ENCODE assay signal across 34 cellular contexts in the genomic region with DNA sequence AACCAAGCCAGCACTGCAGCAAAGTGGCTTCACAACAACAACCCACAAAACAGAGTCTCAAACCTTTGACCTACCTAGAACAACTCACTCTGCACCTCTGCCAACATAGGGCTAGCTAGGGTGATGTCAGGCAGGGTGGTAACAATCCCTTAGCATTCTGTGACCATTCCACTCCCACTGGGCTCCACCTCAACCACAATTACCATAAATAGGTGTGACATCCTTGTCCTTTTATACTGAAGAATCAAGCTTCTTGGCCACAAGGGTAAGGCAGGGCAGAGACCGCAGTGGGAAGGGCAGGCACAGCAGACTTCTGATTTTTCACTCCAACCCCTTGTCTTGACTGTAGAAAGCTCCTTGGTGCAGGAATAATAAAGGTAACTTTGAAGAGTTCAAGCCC.
"Had no signal": no experiment of that assay in that cellular context is flagged by ENCODE, and none has a peak within 500 bp of the region (broad histone marks: within the 10 kb centered on the region; RNA-seq: fewer than 3 reads in every experiment).

No MANE protein-coding gene starts in this region.

- FAIRE-seq: bronchial epithelial cell, endometrium, endothelial cell of umbilical vein, frontal cortex had no signal

- H3K36me3 ChIP-seq: ascending aorta, brain microvascular endothelial cell, WERI-Rb-1 had no signal

- H3K27ac ChIP-seq: ascending aorta, brain microvascular endothelial cell, epithelial cell of prostate, WERI-Rb-1 had no signal

- H3K27me3 Mint-ChIP-seq: activated B cell treated with CpG ODN at 0.5 μM for 24 hours; activated CD8-positive, alpha-beta T cell treated with anti-CD3 and anti-CD28 coated beads for 36 hours; activated naive CD4-positive, alpha-beta T cell treated with anti-CD3 and anti-CD28 coated beads, Interleukin-2, amount 10 ng/mL, durations not matched to agents 7 days and 5 days; activated naive CD8-positive, alpha-beta T cell treated with anti-CD3 and anti-CD28 coated beads, Interleukin-2, amount 10 ng/mL, durations not matched to agents 7 days and 5 days; central memory CD8-positive, alpha-beta T cell; effector memory CD8-positive, alpha-beta T cell; T-helper 17 cell had no signal

- H3K4me1 ChIP-seq: ascending aorta had no signal

- H3K9me3 ChIP-seq: ascending aorta had no signal

- H3K36me3 Mint-ChIP-seq: activated naive CD4-positive, alpha-beta T cell treated with anti-CD3 and anti-CD28 coated beads, Interleukin-2, amount 10 ng/mL, durations not matched to agents 7 days and 5 days; activated naive CD4-positive, alpha-beta T cell treated with anti-CD3 and anti-CD28 coated beads, Interleukin-2, amount 50 U/mL, for 72 hours; activated naive CD8-positive, alpha-beta T cell treated with anti-CD3 and anti-CD28 coated beads, Interleukin-2, amount 10 ng/mL, durations not matched to agents 7 days and 5 days had no signal

- ATAC-seq: activated CD4-positive, CD25-positive, alpha-beta regulatory T cell treated with anti-CD3 and anti-CD28 coated beads, Interleukin-2, amount 50 U/mL, for 24 hours; activated CD8-positive, alpha-beta T cell treated with anti-CD3 and anti-CD28 coated beads for 36 hours; activated naive CD4-positive, alpha-beta T cell treated with anti-CD3 and anti-CD28 coated beads, Interleukin-2, amount 50 U/mL, for 72 hours; effector memory CD8-positive, alpha-beta T cell; T-helper 17 cell had no signal

- H3K27me3 ChIP-seq: ascending aorta, brain microvascular endothelial cell had no signal

- H3K4me3 Mint-ChIP-seq: activated B cell treated with CpG ODN at 0.5 μM for 24 hours; activated CD8-positive, alpha-beta T cell treated with anti-CD3 and anti-CD28 coated beads for 36 hours; activated naive CD4-positive, alpha-beta T cell treated with anti-CD3 and anti-CD28 coated beads, Interleukin-2, amount 10 ng/mL, durations not matched to agents 7 days and 5 days; activated naive CD8-positive, alpha-beta T cell treated with anti-CD3 and anti-CD28 coated beads, Interleukin-2, amount 10 ng/mL, durations not matched to agents 7 days and 5 days; activated T-helper 1 cell treated with anti-CD3 and anti-CD28 coated beads, Interleukin-12 subunit alpha, Interleukin-12 subunit beta, Interleukin-2, Interleukin-4 antibody, amounts not matched to agents 30 ng/mL and 10 ng/mL and 1 ng/mL, durations not matched to agents 14 hours and 24 hours and 36 hours; central memory CD8-positive, alpha-beta T cell; effector memory CD8-positive, alpha-beta T cell; T-helper 17 cell; T-helper 2 cell treated with Interferon-gamma antibody and Interleukin-4, amounts not matched to agents 5 μg/mL and 100 μg/mL, for 36 hours had no signal

- H3K9me3 Mint-ChIP-seq: activated B cell treated with CpG ODN at 0.5 μM for 24 hours; activated CD8-positive, alpha-beta T cell treated with anti-CD3 and anti-CD28 coated beads for 36 hours; activated naive CD4-positive, alpha-beta T cell treated with anti-CD3 and anti-CD28 coated beads, Interleukin-2, amount 10 ng/mL, durations not matched to agents 7 days and 5 days; activated naive CD8-positive, alpha-beta T cell treated with anti-CD3 and anti-CD28 coated beads, Interleukin-2, amount 10 ng/mL, durations not matched to agents 7 days and 5 days; activated T-helper 1 cell treated with anti-CD3 and anti-CD28 coated beads, Interleukin-12 subunit alpha, Interleukin-12 subunit beta, Interleukin-2, Interleukin-4 antibody, amounts not matched to agents 30 ng/mL and 10 ng/mL and 1 ng/mL, durations not matched to agents 14 hours and 24 hours and 36 hours; T-helper 2 cell treated with Interferon-gamma antibody and Interleukin-4, amounts not matched to agents 5 μg/mL and 100 μg/mL, for 36 hours had no signal

- H3K4me3 ChIP-seq: ascending aorta had no signal

- DNase-seq: activated B cell treated with CpG ODN at 0.5 μM for 24 hours; activated CD4-positive, alpha-beta T cell treated with anti-CD3 and anti-CD28 coated beads for 48 hours; activated CD4-positive, alpha-beta T cell treated with anti-CD3 and anti-CD28 coated beads, Interleukin-2, amount 50 U/mL, for 1 hour; activated CD4-positive, alpha-beta T cell treated with anti-CD3 and anti-CD28 coated beads, Interleukin-2, amount 50 U/mL, for 48 hours; activated CD8-positive, alpha-beta memory T cell treated with anti-CD3 and anti-CD28 coated beads for 24 hours; activated CD8-positive, alpha-beta T cell treated with anti-CD3 and anti-CD28 coated beads for 36 hours; activated gamma-delta T cell; activated naive CD4-positive, alpha-beta T cell; activated naive CD4-positive, alpha-beta T cell treated with anti-CD3 and anti-CD28 coated beads, Interleukin-2, amount 10 ng/mL, durations not matched to agents 7 days and 5 days; activated naive CD8-positive, alpha-beta T cell treated with anti-CD3 and anti-CD28 coated beads, Interleukin-2, amount 10 ng/mL, durations not matched to agents 7 days and 5 days; activated T-cell treated with anti-CD3 and anti-CD28 coated beads, Interleukin-2, amount 50 U/mL, for 48 hours; brain microvascular endothelial cell; cortex of kidney; dermis blood vessel endothelial cell; effector CD4-positive, alpha-beta T cell; effector memory CD8-positive, alpha-beta T cell; foreskin fibroblast; head of caudate nucleus; SW 1271; T-helper 1 cell; T-helper 17 cell; T1000; WERI-Rb-1 had no signal

- H3K27ac Mint-ChIP-seq: activated B cell treated with CpG ODN at 0.5 μM for 24 hours; activated CD8-positive, alpha-beta T cell treated with anti-CD3 and anti-CD28 coated beads for 36 hours; activated naive CD4-positive, alpha-beta T cell treated with anti-CD3 and anti-CD28 coated beads, Interleukin-2, amount 10 ng/mL, durations not matched to agents 7 days and 5 days; activated naive CD4-positive, alpha-beta T cell treated with anti-CD3 and anti-CD28 coated beads, Interleukin-2, amount 50 U/mL, for 72 hours; activated naive CD8-positive, alpha-beta T cell treated with anti-CD3 and anti-CD28 coated beads, Interleukin-2, amount 10 ng/mL, durations not matched to agents 7 days and 5 days; activated T-helper 1 cell treated with anti-CD3 and anti-CD28 coated beads, Interleukin-12 subunit alpha, Interleukin-12 subunit beta, Interleukin-2, Interleukin-4 antibody, amounts not matched to agents 30 ng/mL and 10 ng/mL and 1 ng/mL, durations not matched to agents 14 hours and 24 hours and 36 hours; effector memory CD8-positive, alpha-beta T cell; T-helper 17 cell; T-helper 2 cell treated with Interferon-gamma antibody and Interleukin-4, amounts not matched to agents 5 μg/mL and 100 μg/mL, for 36 hours had no signal

- H3K4me1 Mint-ChIP-seq: activated B cell treated with CpG ODN at 0.5 μM for 24 hours; activated naive CD4-positive, alpha-beta T cell treated with anti-CD3 and anti-CD28 coated beads, Interleukin-2, amount 10 ng/mL, durations not matched to agents 7 days and 5 days; activated naive CD8-positive, alpha-beta T cell treated with anti-CD3 and anti-CD28 coated beads, Interleukin-2, amount 10 ng/mL, durations not matched to agents 7 days and 5 days; central memory CD8-positive, alpha-beta T cell; T-helper 17 cell had no signal
